In the genomic region with DNA sequence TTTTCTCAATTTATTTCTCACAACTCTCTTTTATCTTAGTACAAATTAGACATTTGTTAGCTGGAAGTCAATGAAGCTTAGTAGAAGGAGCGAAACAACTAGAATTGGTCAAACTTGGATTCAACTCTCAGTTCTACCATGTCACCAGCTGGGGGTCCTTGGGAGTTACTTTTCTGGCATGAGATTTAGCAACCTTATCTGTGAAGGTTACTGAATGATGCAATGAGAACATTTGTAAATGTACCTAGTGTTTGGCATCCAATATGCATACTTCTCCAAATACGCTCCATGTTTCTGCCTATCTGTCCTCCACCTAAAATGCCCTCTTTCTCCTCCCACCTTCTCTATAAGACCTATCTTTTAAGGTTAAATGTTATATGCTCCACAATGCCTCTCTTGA, we compare ENCODE assay signal across 26 cellular contexts. TPM values are rescaled to one million over a fixed set of nuclear protein-coding genes. Genes with fewer than 3 reads are reported as not detected.
DNase-seq lines count a peak whose midpoint lies in the region; ATAC-seq and TF ChIP-seq lines count a peak whose summit lies in the region.
"Had no signal": no experiment of that assay in that cellular context is flagged by ENCODE, and none has a peak within 500 bp of the region (broad histone marks: within the 10 kb centered on the region; RNA-seq: fewer than 3 reads in every experiment).

No MANE protein-coding gene starts in this region.

- no peak overlapping the region for H2AFZ ChIP-seq in Loucy (ENCODE audit: low read length)
- H2AFZ ChIP-seq: GM23248 had no signal

- DNase-seq in SIG-M5 treated with dmso at 0.1 percent for 504 hours (lab: John Stamatoyannopoulos, UW; ENCODE audit: unreplicated experiment) (peak; percentile 18), SIG-M5 (lab: John Stamatoyannopoulos, UW) (no peak), body of pancreas (peak in 2 of 4 donors; percentile 20 to 52), substantia nigra (lab: John Stamatoyannopoulos, UW) (no peak), GM19240 (ENCODE audit: insufficient read length, low spot score) (no peak), AML-193 (lab: John Stamatoyannopoulos, UW) (no peak)
- DNase-seq: CD4-positive, CD25-positive, alpha-beta regulatory T cell; EL; GDM1; GM23248; HFFc6; NCI-H1048; NCI-H1417; NCI-H1694; NCI-H2029 treated with DMSO at 0.1 percent for 48 hours; NCI-H446 treated with DMSO at 0.1 percent for 48 hours; NCI-H526; NCI-H82; NK-92 treated with Interleukin-12 subunit alpha and Interleukin-12 subunit beta, amount 100 ng/mL, for 24 hours; SHP77 treated with DMSO at 0.1 percent for 48 hours; SK-N-SH; SW 1271 had no signal

- no peaks in the 10 kb centered on the region for H3F3A ChIP-seq in Loucy (ENCODE audit: low read depth)

- TF ChIP-seq CTCF in Loucy (conservative IDR thresholded peaks at IDR 0.05; ENCODE audit: low read length) (0 out of 2 replicates have a peak, but pooled peaks have one; percentile 18), body of pancreas (IDR thresholded peaks at IDR 0.05) (peak in 3 of 7 experiments; percentile 11 to 18 (median 12))

- peaks cover 55% of the 10 kb centered on the region for H4K20me1 ChIP-seq in Loucy (ENCODE audit: insufficient read depth, low read length, poor library complexity, severe bottlenecking)

- H3K27ac ChIP-seq in body of pancreas (peak overlapping the region in 2 of 4 donors; percentile 15 to 48), substantia nigra (ENCODE audit: low read depth, low read length, poor library complexity, severe bottlenecking) (no peak overlapping the region)
- H3K27ac ChIP-seq: BLaER1, GM23248 had no signal

- peak overlapping the region; percentile 88 for H3K4me2 ChIP-seq in Loucy (ENCODE audit: low read depth, low read length, poor library complexity, severe bottlenecking)
- H3K4me2 ChIP-seq: BLaER1, SK-N-SH had no signal

- H3K36me3 ChIP-seq in Loucy (ENCODE audit: insufficient read depth, low read length) (peaks cover 16% of the 10 kb centered on the region), body of pancreas (replicated peaks in 1 of 2; ENCODE audit: insufficient read depth in 1 of 2, low read depth in 2 of 2) (no peaks in the 10 kb centered on the region)

- ATAC-seq in body of pancreas = peak; percentile 69
- ATAC-seq: Panc1 had no signal

- no peaks in the 10 kb centered on the region for H3K27me3 ChIP-seq in Loucy (ENCODE audit: insufficient read depth, low read length, poor library complexity, severe bottlenecking)
- no peaks in the 10 kb centered on the region for H3K27me3 ChIP-seq in body of pancreas
- H3K27me3 ChIP-seq: BLaER1 had no signal

- intact Hi-C loops in body of pancreas (cut with DNase I) = no loop called here

- H3K79me2 ChIP-seq in Loucy (ENCODE audit: insufficient read depth, low read length) = peaks cover 56% of the 10 kb centered on the region

- WGBS in body of pancreas, 2 donors = 45 to 49% methylated on average over 2 of the region's 2 CpGs

- TF ChIP-seq POLR2A in body of pancreas (IDR thresholded peaks at IDR 0.05) = no peak

- no peaks in the 10 kb centered on the region for H3K9me2 ChIP-seq in Loucy (replicated peaks; ENCODE audit: low read depth, low read length)
- H3K9me2 ChIP-seq: SK-N-SH had no signal

- H3K4me1 ChIP-seq in Loucy (ENCODE audit: insufficient read depth, low read length, poor library complexity, severe bottlenecking) (peaks cover 31% of the 10 kb centered on the region), body of pancreas (peaks cover 50% of the 10 kb centered on the region)
- H3K4me1 ChIP-seq: HAP-1 had no signal

- no peak overlapping the region for H3K9ac ChIP-seq in Loucy (ENCODE audit: low read depth, low read length, poor library complexity, severe bottlenecking)
- H3K9ac ChIP-seq: BLaER1, GM23248, SK-N-SH had no signal

- H3K4me3 ChIP-seq in Loucy (ENCODE audit: low read length, poor library complexity, severe bottlenecking) (no peak overlapping the region), body of pancreas (no peak overlapping the region)
- H3K4me3 ChIP-seq: BLaER1, GM23248, HAP-1 had no signal

- H3K9me3 ChIP-seq in Loucy (ENCODE audit: insufficient read depth, low read depth, low read length) = no peaks in the 10 kb centered on the region
- H3K9me3 ChIP-seq in body of pancreas = no peaks in the 10 kb centered on the region
- H3K9me3 ChIP-seq: BLaER1, HAP-1, SK-N-SH had no signal

RNA-seq across cellular contexts. Expression of a gene that starts 6.3 kb away (rescaled TPM):
- 1 to 10 TPM; 7.3 TPM for total RNA-seq in body of pancreas

RNA-seq across cellular contexts. Expression of a gene that starts 12.0 kb away (rescaled TPM):
- 1 to 10 TPM; 3.3 to 5.7 TPM for total RNA-seq in body of pancreas
